ENCODE assay signal across 16 cellular contexts in genomic region chr9:34386656-34387055, GRCh38. TPM values are rescaled to one million over a fixed set of nuclear protein-coding genes. Genes with fewer than 3 reads are reported as not detected.
DNase-seq lines count a peak whose midpoint lies in the region; ATAC-seq, FAIRE-seq and TF ChIP-seq lines count a peak whose summit lies in the region.
"Had no signal": no experiment of that assay in that cellular context is flagged by ENCODE, and none has a peak within 500 bp of the region (broad histone marks: within the 10 kb centered on the region; RNA-seq: fewer than 3 reads in every experiment).

No MANE protein-coding gene starts in this region.

- in situ Hi-C loops in HepG2 (cut with HindIII; ENCODE audit: extremely low pct_ligation_motif_present, low pct_unique_long_range_greater_than_20kb): no loop called here

- ATAC-seq in HepG2 (no peak), HG03139 (IDR thresholded peaks at IDR 0.05; ENCODE audit: unreplicated experiment) (no peak)

- no peak overlapping the region for H3K27ac ChIP-seq in HepG2 (ENCODE audit: extremely low read length, insufficient read depth, low read length)

- H3K27me3 ChIP-seq in HepG2 (ENCODE audit: control insufficient read depth in 1 of 2, insufficient read depth in 2 of 2, low read length in 2 of 2): no peaks in the 10 kb centered on the region

- no peak for TF ChIP-seq RAD21 in HepG2 (CRISPR knock-in tag; IDR thresholded peaks at IDR 0.05)

- FAIRE-seq in HepG2 (lab: Jason Lieb, UNC): no peak
- FAIRE-seq: A204.1, GM12891, GM19239, H1 had no signal

- TF ChIP-seq POLR2A in HepG2 (IDR thresholded peaks at IDR 0.05; ENCODE audit: insufficient read depth in 1 of 2, low read depth in 2 of 2, low read length in 2 of 2): no peak

- POLR2A ChIA-PET in HepG2 (lab: Yijun Ruan, JAX): interaction anchor here (1.2 kb wide), 1 partner anchor 10 kb away, joined by 4 read pairs; the partner anchor contains the start of gene MYORG

- no peaks in the 10 kb centered on the region for H3K9me3 ChIP-seq in HepG2 (ENCODE audit: low read length)
- H3K9me3 ChIP-seq: HAP-1 had no signal

- H3K4me3 ChIP-seq in HepG2 (replicated peaks in 1 of 3; ENCODE audit: insufficient read depth in 1 of 3, low read depth in 2 of 3, low read length in 3 of 3): no peak overlapping the region
- H3K4me3 ChIP-seq: HAP-1 had no signal

- CTCF ChIA-PET in HepG2 (lab: Yijun Ruan, JAX; ENCODE audit: low intra/inter-chr PET ratio, low total read pairs): no interaction called here

- no peak for TF ChIP-seq CTCF in HepG2 (CRISPR knock-in tag; IDR thresholded peaks at IDR 0.05)

- no peaks in the 10 kb centered on the region for H3K79me2 ChIP-seq in HepG2 (ENCODE audit: insufficient read depth, low read length)

- no peaks in the 10 kb centered on the region for H4K20me1 ChIP-seq in HepG2 (ENCODE audit: insufficient read depth, low read length)

- WGBS in HepG2 (ENCODE audit: low lambda C conversion rate): 87% methylated on average over 3 of the region's 3 CpGs

- no peak for TF ChIP-seq EP300 in HepG2 (IDR thresholded peaks at IDR 0.05; ENCODE audit: low read depth in 2 of 2, low read length in 2 of 2)
- no peak for TF ChIP-seq EP300 in HepG2 (CRISPR knock-in tag; IDR thresholded peaks at IDR 0.05; ENCODE audit: borderline replicate concordance)

- peaks cover 19% of the 10 kb centered on the region for H3K4me1 ChIP-seq in HepG2 (ENCODE audit: insufficient read depth, low read length)
- H3K4me1 ChIP-seq: HAP-1 had no signal

- BruUV-seq in HepG2 (replicated peaks; lab: Mats Ljungman, UMichigan): no TSS peak

- intact Hi-C loops in HepG2 (cut with micrococcal nuclease; ENCODE audit: unreplicated experiment): no loop called here

- no peak overlapping the region for H2AFZ ChIP-seq in HepG2 (ENCODE audit: low read length)

- H3K36me3 ChIP-seq in HepG2 (replicated peaks in 1 of 2; ENCODE audit: control insufficient read depth in 1 of 2, insufficient read depth in 2 of 2, low read length in 2 of 2): no peaks in the 10 kb centered on the region
- H3K36me3 ChIP-seq: HAP-1 had no signal

- H3K4me2 ChIP-seq in HepG2 (ENCODE audit: low read depth, low read length): no peak overlapping the region

- no peak overlapping the region for H3K9ac ChIP-seq in HepG2 (ENCODE audit: insufficient read depth, low read depth, low read length)

- DNase-seq in activated CD8-positive, alpha-beta memory T cell treated with anti-CD3 and anti-CD28 coated beads, Interleukin-2, amount 50 U/mL, for 48 hours: peak; percentile 33
- no peak for DNase-seq in activated CD8-positive, alpha-beta memory T cell treated with anti-CD3 and anti-CD28 coated beads, Interleukin-2, amount 50 U/mL, for 4 hours
- DNase-seq in ecto neural progenitor cell (ENCODE audit: low spot score) (peak; percentile 29), HepG2 (ENCODE audit: low spot score) (no peak), ureter (ENCODE audit: low spot score) (peak; percentile 31), dedifferentiated amniotic fluid mesenchymal stem cell (ENCODE audit: extremely low spot score) (no peak)
- DNase-seq: C1 segment of cervical spinal cord; Calu3; CD4-positive, alpha-beta T cell; DMS79 had no signal

TF ChIP-seq in HepG2, 621 proteins besides CTCF, POLR2A, EP300 and RAD21:
- TF ChIP-seq ZKSCAN8 (CRISPR knock-in tag; IDR thresholded peaks at IDR 0.05; ENCODE audit: borderline replicate concordance) (no peak), RARA (CRISPR knock-in tag; IDR thresholded peaks at IDR 0.05) (peak; percentile 44; the same call in 1 of the 2 replicates)

RNA-seq across cellular contexts. Expression of gene MYORG, which starts 10.0 kb away (rescaled TPM):
- total RNA-seq in HepG2 (2016; rRNA removed; fragmentation: Illumina TruSeq; extraction: Trizol) (14.3 and 22.4 TPM in 2 replicates), ureter (8.1 TPM)
- 1.7 and 2.0 TPM in 2 replicates for total RNA-seq in HepG2 (2016; cell fraction: cytosol; rRNA removed; fragmentation: Illumina TruSeq; extraction: Trizol; ENCODE audit: low read depth)
- total RNA-seq in HepG2 (2016; cell fraction: insoluble cytoplasmic fraction; rRNA removed; fragmentation: Illumina TruSeq; extraction: Trizol): 12.6 and 22.5 TPM in 2 replicates
- total RNA-seq in HepG2 (2016; cell fraction: membrane; rRNA removed; fragmentation: Illumina TruSeq; extraction: Trizol): 9.5 and 9.9 TPM in 2 replicates
- total RNA-seq in HepG2 (2016; cell fraction: nucleus; rRNA removed; fragmentation: Illumina TruSeq; extraction: Trizol): 28.9 and 34.2 TPM in 2 replicates
- polyA plus RNA-seq in HepG2 (2011; rRNA removed): 11.1 and 11.9 TPM in 2 replicates
- polyA plus RNA-seq in HepG2 (2011; cell fraction: cytosol; rRNA removed): 12.3 and 12.9 TPM in 2 replicates
- 10.1 and 11.3 TPM in 2 replicates for polyA plus RNA-seq in HepG2 (2011; cell fraction: nucleus; rRNA removed)
- polyA plus RNA-seq in HepG2 (2012): 29.5 and 34.5 TPM in 2 replicates
- 1.9 and 2.0 TPM in 2 replicates for polyA plus RNA-seq in HepG2 (2016; cell fraction: cytosol; fragmentation: Illumina TruSeq; extraction: Trizol; ENCODE audit: low read depth)
- 14.7 and 17.6 TPM in 2 replicates for polyA plus RNA-seq in HepG2 (2016; cell fraction: insoluble cytoplasmic fraction; fragmentation: Illumina TruSeq; extraction: Trizol; ENCODE audit: low read depth)
- polyA plus RNA-seq in HepG2 (2016; cell fraction: membrane; fragmentation: Illumina TruSeq; extraction: Trizol; ENCODE audit: low read depth): 4.6 and 5.0 TPM in 2 replicates
- polyA plus RNA-seq in HepG2 (2016; cell fraction: nucleus; fragmentation: Illumina TruSeq; extraction: Trizol; ENCODE audit: insufficient read depth, low read depth): 47.4 and 50.2 TPM in 2 replicates
- polyA minus RNA-seq in HepG2 (2011; rRNA and poly(A)+ RNA removed; ENCODE audit: low replicate concordance): 4.7 and 30.4 TPM in 2 replicates
- polyA minus RNA-seq in HepG2 (2011; cell fraction: cytosol; rRNA and poly(A)+ RNA removed): 24.9 and 26.6 TPM in 2 replicates
- 5.0 and 6.7 TPM in 2 replicates for polyA minus RNA-seq in HepG2 (2011; cell fraction: nucleus; rRNA and poly(A)+ RNA removed)

RNA-seq across cellular contexts. Expression of gene NUDT2, which starts 57.3 kb away (rescaled TPM):
- total RNA-seq in HepG2 (2016; rRNA removed; fragmentation: Illumina TruSeq; extraction: Trizol): 19.9 and 28.0 TPM in 2 replicates
- total RNA-seq in HepG2 (2016; cell fraction: cytosol; rRNA removed; fragmentation: Illumina TruSeq; extraction: Trizol; ENCODE audit: low read depth): 10.3 and 10.9 TPM in 2 replicates
- total RNA-seq in HepG2 (2016; cell fraction: insoluble cytoplasmic fraction; rRNA removed; fragmentation: Illumina TruSeq; extraction: Trizol): 19.3 and 30.3 TPM in 2 replicates
- 15.4 and 16.7 TPM in 2 replicates for total RNA-seq in HepG2 (2016; cell fraction: membrane; rRNA removed; fragmentation: Illumina TruSeq; extraction: Trizol)
- total RNA-seq in HepG2 (2016; cell fraction: nucleus; rRNA removed; fragmentation: Illumina TruSeq; extraction: Trizol): 7.0 and 9.3 TPM in 2 replicates
- polyA plus RNA-seq in HepG2 (2011; rRNA removed): 19.9 and 24.6 TPM in 2 replicates
- polyA plus RNA-seq in HepG2 (2011; cell fraction: cytosol; rRNA removed): 24.3 and 27.3 TPM in 2 replicates
- 6.9 and 7.0 TPM in 2 replicates for polyA plus RNA-seq in HepG2 (2011; cell fraction: nucleus; rRNA removed)
- 11.3 and 13.8 TPM in 2 replicates for polyA plus RNA-seq in HepG2 (2012)
- 7.8 and 8.4 TPM in 2 replicates for polyA plus RNA-seq in HepG2 (2016; cell fraction: cytosol; fragmentation: Illumina TruSeq; extraction: Trizol; ENCODE audit: low read depth)
- 22.0 and 27.3 TPM in 2 replicates for polyA plus RNA-seq in HepG2 (2016; cell fraction: insoluble cytoplasmic fraction; fragmentation: Illumina TruSeq; extraction: Trizol; ENCODE audit: low read depth)
- 11.0 and 15.4 TPM in 2 replicates for polyA plus RNA-seq in HepG2 (2016; cell fraction: membrane; fragmentation: Illumina TruSeq; extraction: Trizol; ENCODE audit: low read depth)
- polyA plus RNA-seq in HepG2 (2016; cell fraction: nucleus; fragmentation: Illumina TruSeq; extraction: Trizol; ENCODE audit: insufficient read depth, low read depth): 13.5 and 15.5 TPM in 2 replicates
- polyA minus RNA-seq in HepG2 (2011; rRNA and poly(A)+ RNA removed; ENCODE audit: low replicate concordance): 12.3 and 17.3 TPM in 2 replicates
- polyA minus RNA-seq in HepG2 (2011; cell fraction: cytosol; rRNA and poly(A)+ RNA removed): 3.1 and 4.8 TPM in 2 replicates
- 3.5 and 5.1 TPM in 2 replicates for polyA minus RNA-seq in HepG2 (2011; cell fraction: nucleus; rRNA and poly(A)+ RNA removed)
- total RNA-seq in ureter: 18.7 TPM

RNA-seq across cellular contexts. Expression of gene KIF24, which starts 57.6 kb away (rescaled TPM):
- 2.8 and 3.0 TPM in 2 replicates for total RNA-seq in HepG2 (2016; rRNA removed; fragmentation: Illumina TruSeq; extraction: Trizol)
- total RNA-seq in HepG2 (2016; cell fraction: cytosol; rRNA removed; fragmentation: Illumina TruSeq; extraction: Trizol; ENCODE audit: low read depth): 0.61 and 0.79 TPM in 2 replicates
- 2.9 and 3.1 TPM in 2 replicates for total RNA-seq in HepG2 (2016; cell fraction: insoluble cytoplasmic fraction; rRNA removed; fragmentation: Illumina TruSeq; extraction: Trizol)
- 0.96 and 1.1 TPM in 2 replicates for total RNA-seq in HepG2 (2016; cell fraction: membrane; rRNA removed; fragmentation: Illumina TruSeq; extraction: Trizol)
- 4.0 and 4.2 TPM in 2 replicates for total RNA-seq in HepG2 (2016; cell fraction: nucleus; rRNA removed; fragmentation: Illumina TruSeq; extraction: Trizol)
- 1.1 TPM in 2 replicates for polyA plus RNA-seq in HepG2 (2011; rRNA removed)
- 0.53 and 0.70 TPM in 2 replicates for polyA plus RNA-seq in HepG2 (2011; cell fraction: cytosol; rRNA removed)
- polyA plus RNA-seq in HepG2 (2011; cell fraction: nucleus; rRNA removed): 1.7 and 1.9 TPM in 2 replicates
- polyA plus RNA-seq in HepG2 (2012): 0.40 and 0.67 TPM in 2 replicates
- polyA plus RNA-seq in HepG2 (2016; cell fraction: cytosol; fragmentation: Illumina TruSeq; extraction: Trizol; ENCODE audit: low read depth): 0.29 and 0.34 TPM in 2 replicates
- 1.7 and 2.2 TPM in 2 replicates for polyA plus RNA-seq in HepG2 (2016; cell fraction: insoluble cytoplasmic fraction; fragmentation: Illumina TruSeq; extraction: Trizol; ENCODE audit: low read depth)
- 0.55 and 0.58 TPM in 2 replicates for polyA plus RNA-seq in HepG2 (2016; cell fraction: membrane; fragmentation: Illumina TruSeq; extraction: Trizol; ENCODE audit: low read depth)
- 3.6 and 4.2 TPM in 2 replicates for polyA plus RNA-seq in HepG2 (2016; cell fraction: nucleus; fragmentation: Illumina TruSeq; extraction: Trizol; ENCODE audit: insufficient read depth, low read depth)
- 2.8 and 24.8 TPM in 2 replicates for polyA minus RNA-seq in HepG2 (2011; rRNA and poly(A)+ RNA removed; ENCODE audit: low replicate concordance)
- polyA minus RNA-seq in HepG2 (2011; cell fraction: cytosol; rRNA and poly(A)+ RNA removed): 0.89 and 1.1 TPM in 2 replicates
- 2.9 and 4.0 TPM in 2 replicates for polyA minus RNA-seq in HepG2 (2011; cell fraction: nucleus; rRNA and poly(A)+ RNA removed)
- total RNA-seq in ureter: 0.94 TPM

Comparison
In these comparisons a context has a peak if more than half of its experiments do, and no peak if none do; other contexts are left out.
1. DNase-seq: peak in activated CD8-positive, alpha-beta memory T cell treated with anti-CD3 and anti-CD28 coated beads, Interleukin-2, amount 50 U/mL, for 48 hours (single experiment), ecto neural progenitor cell (single experiment) and ureter (single experiment); none in activated CD8-positive, alpha-beta memory T cell treated with anti-CD3 and anti-CD28 coated beads, Interleukin-2, amount 50 U/mL, for 4 hours (single experiment), HepG2 (single experiment) and dedifferentiated amniotic fluid mesenchymal stem cell (single experiment).